17 cellular contexts compared by ENCODE assay signal in genomic region chr15:41927516-41927915, GRCh38. TPM values are rescaled to one million over a fixed set of nuclear protein-coding genes. Genes with fewer than 3 reads are reported as not detected.
DNase-seq lines count a peak whose midpoint lies in the region; ATAC-seq and TF ChIP-seq lines count a peak whose summit lies in the region.
"Had no signal": no experiment of that assay in that cellular context is flagged by ENCODE, and none has a peak within 500 bp of the region (broad histone marks: within the 10 kb centered on the region; RNA-seq: fewer than 3 reads in every experiment).

No MANE protein-coding gene starts in this region.

- no peak overlapping the region for H3K4ac ChIP-seq in mesenchymal stem cell (ENCODE audit: low read depth in 1 of 2, low read length in 2 of 2)

- no peak overlapping the region for H3K9ac ChIP-seq in mesenchymal stem cell (ENCODE audit: low read length)
- H3K9ac ChIP-seq: KMS-11 had no signal

- no peak overlapping the region for H3K14ac ChIP-seq in mesenchymal stem cell (ENCODE audit: low read length in 2 of 2)

- H4K91ac ChIP-seq in mesenchymal stem cell (ENCODE audit: low read length), result no peak overlapping the region

- H3K4me1 ChIP-seq in right atrium auricular region (peaks cover 0 to 75% of the 10 kb centered on the region in 2 donors), right cardiac atrium (ENCODE audit: control insufficient read depth, insufficient read depth, low read length) (peaks cover 28% of the 10 kb centered on the region), mesenchymal stem cell (ENCODE audit: control insufficient read depth, insufficient read depth, low read depth, low read length) (peaks cover 21% of the 10 kb centered on the region), SJCRH30 (peaks cover 40% of the 10 kb centered on the region), tibial artery (peaks cover 0 to 67% (median 58%) of the 10 kb centered on the region in 4 donors)

- no peak overlapping the region for H2BK15ac ChIP-seq in mesenchymal stem cell (ENCODE audit: low read depth, poor library complexity, severe bottlenecking)

- no peak overlapping the region for H4K8ac ChIP-seq in mesenchymal stem cell (ENCODE audit: low read length)

- no peak overlapping the region for H2BK12ac ChIP-seq in mesenchymal stem cell (ENCODE audit: low read length in 2 of 2)

- no peak overlapping the region for H2BK5ac ChIP-seq in mesenchymal stem cell (ENCODE audit: low read depth, low read length, poor library complexity, severe bottlenecking)

- peaks cover 22% of the 10 kb centered on the region for H3K79me1 ChIP-seq in mesenchymal stem cell (replicated peaks; ENCODE audit: low read length, poor library complexity, severe bottlenecking)

- DNase-seq in right atrium auricular region (ENCODE audit: low spot score) (no peak), right cardiac atrium (no peak), mesenchymal stem cell (peak; percentile 30), SJCRH30 (no peak), anterior cingulate cortex (lab: John Stamatoyannopoulos, UW) (no peak), NCI-H2227 treated with DMSO at 0.1 percent for 48 hours (lab: John Stamatoyannopoulos, UW) (no peak), tibial artery (no peak)
- DNase-seq: activated CD4-positive, alpha-beta memory T cell treated with anti-CD3 and anti-CD28 coated beads, Interleukin-2, amount 10 ng/mL, durations not matched to agents 7 days and 5 days; amygdala; Calu3; foreskin melanocyte; NCI-H1436 treated with DMSO at 0.1 percent for 48 hours; stimulated activated CD4-positive, alpha-beta T cell treated with anti-CD3 and anti-CD28 coated beads, Interleukin-4, amount 100 ng/mL, for 24 hours; trophoblast cell had no signal

- H3K23ac ChIP-seq in mesenchymal stem cell (ENCODE audit: low read length in 2 of 2), result no peak overlapping the region

- no peak overlapping the region for H2BK120ac ChIP-seq in mesenchymal stem cell (ENCODE audit: low read depth, low read length)

- H3K4me3 ChIP-seq in right atrium auricular region (no peak overlapping the region), right cardiac atrium (ENCODE audit: low read length) (no peak overlapping the region), mesenchymal stem cell (ENCODE audit: insufficient read depth in 1 of 2, low read depth in 1 of 2, low read length in 2 of 2) (no peak overlapping the region), SJCRH30 (no peak overlapping the region), tibial artery (no peak overlapping the region)

- H2AK5ac ChIP-seq in mesenchymal stem cell (ENCODE audit: low read length, severe bottlenecking), result no peak overlapping the region

- no peaks in the 10 kb centered on the region for H3K36me3 ChIP-seq in right atrium auricular region
- H3K36me3 ChIP-seq in mesenchymal stem cell (ENCODE audit: control insufficient read depth in 1 of 2, insufficient read depth in 2 of 2, low read depth in 1 of 2, low read length in 2 of 2), result peaks cover 8 to 34% of the 10 kb centered on the region in 2 experiments
- no peaks in the 10 kb centered on the region; the same call in 1 of the 2 replicates for H3K36me3 ChIP-seq in SJCRH30
- H3K36me3 ChIP-seq in tibial artery, result peaks cover 0 to 7% (median 7%) of the 10 kb centered on the region in 3 donors

- intact Hi-C loops in right cardiac atrium (cut with DNase I), result no loop called here
- intact Hi-C loops in tibial artery (cut with DNase I; ENCODE audit: low total_unique reads), result no loop called here

- no peak for ATAC-seq in right cardiac atrium
- ATAC-seq: sciatic nerve had no signal

- 91% methylated on average over 3 of the region's 3 CpGs for WGBS in right cardiac atrium
- 72% methylated on average over 3 of the region's 3 CpGs for WGBS in mesenchymal stem cell

- H3K27me3 ChIP-seq in right atrium auricular region (no peaks in the 10 kb centered on the region), right cardiac atrium (ENCODE audit: control insufficient read depth, insufficient read depth) (no peaks in the 10 kb centered on the region), mesenchymal stem cell (ENCODE audit: control insufficient read depth in 1 of 2, insufficient read depth in 1 of 2, low read length in 2 of 2) (no peaks in the 10 kb centered on the region), SJCRH30 (no peaks in the 10 kb centered on the region), tibial artery (no peaks in the 10 kb centered on the region)

- H3K27ac ChIP-seq in right atrium auricular region, result peak overlapping the region; percentile 72 to 77
- H3K27ac ChIP-seq in right cardiac atrium (ENCODE audit: low read length), result no peak overlapping the region
- peak overlapping the region; percentile 75 for H3K27ac ChIP-seq in VCaP
- H3K27ac ChIP-seq in mesenchymal stem cell (ENCODE audit: low read length, poor library complexity, severe bottlenecking), result no peak overlapping the region
- no peak overlapping the region for H3K27ac ChIP-seq in SJCRH30
- H3K27ac ChIP-seq in tibial artery, result peak overlapping the region in 1 of 2 donors; percentile 61
- H3K27ac ChIP-seq: KMS-11 had no signal

- no peaks in the 10 kb centered on the region for H3K9me3 ChIP-seq in right atrium auricular region
- H3K9me3 ChIP-seq in right cardiac atrium (ENCODE audit: control insufficient read depth, low read length), result no peaks in the 10 kb centered on the region
- no peaks in the 10 kb centered on the region for H3K9me3 ChIP-seq in mesenchymal stem cell (ENCODE audit: control insufficient read depth, low read length)
- no peaks in the 10 kb centered on the region for H3K9me3 ChIP-seq in SJCRH30 (replicated peaks)
- no peaks in the 10 kb centered on the region for H3K9me3 ChIP-seq in tibial artery

- TF ChIP-seq CTCF in right atrium auricular region (IDR thresholded peaks at IDR 0.05) (no peak), VCaP (conservative IDR thresholded peaks at IDR 0.05) (no peak), tibial artery (IDR thresholded peaks at IDR 0.05) (no peak)

- no peak overlapping the region for H3K4me2 ChIP-seq in mesenchymal stem cell (ENCODE audit: low read length, poor library complexity, severe bottlenecking)
- H3K4me2 ChIP-seq: KMS-11 had no signal

- no peak overlapping the region for H3K18ac ChIP-seq in mesenchymal stem cell (ENCODE audit: low read depth in 1 of 2, low read length in 2 of 2)

- H2AFZ ChIP-seq in mesenchymal stem cell (ENCODE audit: low read depth, low read length), result no peak overlapping the region

RNA-seq across cellular contexts. Expression of gene SPTBN5, which starts 33.7 kb away (rescaled TPM):
- total RNA-seq in right atrium auricular region (1 to 10 TPM in 1 of 2 donors, under 1 TPM in 1; 0.63 to 1.3 TPM), right cardiac atrium (1 to 10 TPM; 1.7 to 4.3 (median 3.8) TPM)
- polyA plus RNA-seq in right cardiac atrium, result 2.3 TPM
- polyA plus RNA-seq in mesenchymal stem cell (2013, experiment 1 of 2), result 0.32 TPM
- 0.29 TPM for polyA plus RNA-seq in mesenchymal stem cell (2013, experiment 2 of 2)
- 0.38 and 0.55 TPM in 2 replicates for total RNA-seq in SJCRH30 (2014; rRNA removed; shearing (Covaris generic))

RNA-seq across cellular contexts. Expression of gene EHD4, which starts 44.8 kb away (rescaled TPM):
- total RNA-seq in right atrium auricular region (10 to 100 TPM; 22.2 to 26.3 TPM), right cardiac atrium (10 to 100 TPM; 31.7 to 37.4 (median 35.3) TPM)
- 26.3 TPM for polyA plus RNA-seq in right cardiac atrium
- polyA plus RNA-seq in mesenchymal stem cell (2013, experiment 1 of 2), result 16.3 TPM
- polyA plus RNA-seq in mesenchymal stem cell (2013, experiment 2 of 2), result 16.0 TPM
- 20.8 TPM in 2 replicates for total RNA-seq in SJCRH30 (2014; rRNA removed; shearing (Covaris generic))

Comparison
In these comparisons a context has a peak if more than half of its experiments do, and no peak if none do; other contexts are left out.
1. H3K27ac ChIP-seq: peak in right atrium auricular region (2 of 2) and VCaP (single experiment); none in right cardiac atrium (single experiment), mesenchymal stem cell (single experiment) and SJCRH30 (single experiment).